In genomic region chr3:149395107-149396089, GRCh38 we compare ENCODE assay signal across 1 cellular context.
A peak's percentile ranks its signal among the peaks of the same experiment; 100 is the strongest.
TF ChIP-seq lines count a peak whose summit lies in the region.

No MANE protein-coding gene starts in this region.

TF ChIP-seq in HEK293, 187 proteins besides CTCF, POLR2A, EP300 and RAD21 (continued from another document):
- TF ChIP-seq PRDM4 (tag by site-specific recombination; IDR thresholded peaks at IDR 0.05), result peak; percentile 35; the same call in 1 of the 2 replicates
- TF ChIP-seq SALL2 (tag by site-specific recombination; IDR thresholded peaks at IDR 0.05; ENCODE audit: borderline replicate concordance), result no peak
- TF ChIP-seq ZNF777 (tag by site-specific recombination; IDR thresholded peaks at IDR 0.05; ENCODE audit: borderline replicate concordance), result no peak
- TF ChIP-seq ZFP3 (tag by site-specific recombination; IDR thresholded peaks at IDR 0.05; ENCODE audit: low read depth), result no peak
- TF ChIP-seq ZNF354C (tag by site-specific recombination; IDR thresholded peaks at IDR 0.05; ENCODE audit: borderline replicate concordance, low read depth), result no peak
- TF ChIP-seq ZNF391 (tag by site-specific recombination; IDR thresholded peaks at IDR 0.05; ENCODE audit: borderline replicate concordance, low read depth), result no peak
- TF ChIP-seq ZNF433 (tag by site-specific recombination; IDR thresholded peaks at IDR 0.05; ENCODE audit: low read depth), result no peak
- no peak for TF ChIP-seq KLF10 (tag by site-specific recombination; IDR thresholded peaks at IDR 0.05)
- no peak for TF ChIP-seq ZNF558 (tag by site-specific recombination; IDR thresholded peaks at IDR 0.05)
- TF ChIP-seq ZNF600 (tag by site-specific recombination; IDR thresholded peaks at IDR 0.05), result 0 out of 2 replicates have a peak, but pooled peaks have one; percentile 16
- TF ChIP-seq ZNF664 (tag by site-specific recombination; IDR thresholded peaks at IDR 0.05), result no peak
- no peak for TF ChIP-seq ATF2 (tag by site-specific recombination; IDR thresholded peaks at IDR 0.05; ENCODE audit: low read depth)
- no peak for TF ChIP-seq ZBTB10 (tag by site-specific recombination; IDR thresholded peaks at IDR 0.05)
